ENCODE assay signal across 19 cellular contexts in genomic region chr20:57891067-57891466, GRCh38.
"Had no signal": no experiment of that assay in that cellular context is flagged by ENCODE, and none has a peak within 500 bp of the region (broad histone marks: within the 10 kb centered on the region; RNA-seq: fewer than 3 reads in every experiment).

No MANE protein-coding gene starts in this region.

- H3K36me3 Mint-ChIP-seq: immature natural killer cell, naive B cell, type B pancreatic cell had no signal

- H3K9me3 ChIP-seq: esophagus muscularis mucosa, ovary, suprapubic skin, thyroid gland had no signal

- DNase-seq: effector memory CD4-positive, alpha-beta T cell; gastrocnemius medialis; glutamatergic neuron; immature natural killer cell; left ventricle myocardium superior; mesenchymal stem cell; naive B cell; nucleus accumbens; ovary; small intestine; stimulated activated CD4-positive, alpha-beta T cell treated with anti-CD3 and anti-CD28 coated beads, Interleukin-2, amount 100 ng/mL, for 48 hours; stimulated activated naive CD4-positive, alpha-beta T cell treated with Interleukin-2 at 50 U/mL for 16 hours; thyroid gland had no signal

- ATAC-seq: gastrocnemius medialis, left ventricle myocardium superior had no signal

- H3K4me1 Mint-ChIP-seq: immature natural killer cell, naive B cell, neural crest cell had no signal

- H3K27me3 ChIP-seq: esophagus muscularis mucosa, gastrocnemius medialis, ovary, right atrium auricular region, thyroid gland had no signal

- H3K9me3 Mint-ChIP-seq: neural crest cell, type B pancreatic cell had no signal

- H3K4me1 ChIP-seq: esophagus muscularis mucosa, gastrocnemius medialis, right atrium auricular region, suprapubic skin, thyroid gland had no signal

- H3K27ac ChIP-seq: epithelial cell of prostate, esophagus muscularis mucosa, gastrocnemius medialis, ovary, right atrium auricular region, suprapubic skin, thyroid gland had no signal

- H3K27ac Mint-ChIP-seq: immature natural killer cell, type B pancreatic cell had no signal

- H3K4me3 Mint-ChIP-seq: immature natural killer cell, neural crest cell, type B pancreatic cell had no signal
